In the genomic region with DNA sequence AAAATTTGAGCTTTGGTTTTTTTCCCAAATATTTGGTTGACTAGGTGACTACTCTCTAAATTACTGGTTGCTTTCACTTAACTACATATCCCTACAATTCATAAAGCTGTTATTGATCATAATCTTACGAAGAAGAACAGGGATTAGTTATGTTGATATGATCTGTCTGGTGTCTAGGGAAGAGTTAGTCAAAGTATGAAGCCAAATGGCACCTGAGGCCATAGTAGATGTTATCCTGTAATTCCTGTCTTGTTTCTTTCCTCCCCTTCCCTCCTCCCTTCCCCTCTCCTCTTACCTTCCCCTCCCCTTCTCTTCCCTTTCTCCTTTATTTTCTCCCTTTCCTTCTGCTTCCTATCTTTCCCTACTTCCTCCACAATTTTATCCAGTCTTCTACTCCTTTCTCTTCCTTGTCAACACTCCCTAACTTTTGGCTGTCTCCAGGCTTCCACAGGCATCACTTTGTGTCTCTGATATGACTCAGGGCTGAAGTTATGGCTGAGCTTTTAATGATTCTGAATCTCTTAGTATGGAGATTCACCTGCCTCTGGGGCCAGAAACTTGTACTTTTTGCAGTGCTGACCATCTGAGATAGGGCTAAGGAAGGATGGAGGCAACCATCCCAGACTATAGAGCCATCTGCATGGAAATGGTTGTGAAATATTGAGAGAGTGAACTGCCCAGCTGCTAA, we compare ENCODE assay signal across 2 cellular contexts.
TF ChIP-seq lines count a peak whose summit lies in the region.

No MANE protein-coding gene starts in this region.

TF ChIP-seq in HEK293, 187 proteins besides CTCF, POLR2A, EP300 and RAD21:
- TF ChIP-seq, protein P1, sequence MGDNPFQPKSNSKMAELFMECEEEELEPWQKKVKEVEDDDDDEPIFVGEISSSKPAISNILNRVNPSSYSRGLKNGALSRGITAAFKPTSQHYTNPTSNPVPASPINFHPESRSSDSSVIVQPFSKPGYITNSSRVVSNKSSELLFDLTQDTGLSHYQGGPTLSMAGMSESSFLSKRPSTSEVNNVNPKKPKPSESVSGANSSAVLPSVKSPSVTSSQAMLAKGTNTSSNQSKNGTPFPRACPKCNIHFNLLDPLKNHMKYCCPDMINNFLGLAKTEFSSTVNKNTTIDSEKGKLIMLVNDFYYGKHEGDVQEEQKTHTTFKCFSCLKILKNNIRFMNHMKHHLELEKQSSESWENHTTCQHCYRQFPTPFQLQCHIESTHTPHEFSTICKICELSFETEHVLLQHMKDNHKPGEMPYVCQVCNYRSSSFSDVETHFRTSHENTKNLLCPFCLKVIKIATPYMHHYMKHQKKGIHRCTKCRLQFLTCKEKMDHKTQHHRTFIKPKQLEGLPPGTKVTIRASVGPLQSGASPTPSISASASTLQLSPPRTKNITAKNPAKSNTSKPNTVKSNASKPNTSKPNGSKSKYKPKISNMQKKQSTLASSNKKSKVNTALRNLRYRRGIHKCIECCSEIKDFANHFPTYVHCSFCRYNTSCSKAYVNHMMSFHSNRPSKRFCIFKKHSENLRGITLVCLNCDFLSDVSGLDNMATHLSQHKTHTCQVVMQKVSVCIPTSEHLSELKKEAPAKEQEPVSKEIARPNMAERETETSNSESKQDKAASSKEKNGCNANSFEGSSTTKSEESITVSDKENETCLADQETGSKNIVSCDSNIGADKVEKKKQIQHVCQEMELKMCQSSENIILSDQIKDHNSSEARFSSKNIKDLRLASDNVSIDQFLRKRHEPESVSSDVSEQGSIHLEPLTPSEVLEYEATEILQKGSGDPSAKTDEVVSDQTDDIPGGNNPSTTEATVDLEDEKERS (tag by site-specific recombination; IDR thresholded peaks at IDR 0.05), result no peak
- TF ChIP-seq ZNF423 (tag by site-specific recombination; IDR thresholded peaks at IDR 0.05) (no peak), ZNF114 (tag by site-specific recombination; IDR thresholded peaks at IDR 0.05) (no peak), ZNF239 (tag by site-specific recombination; IDR thresholded peaks at IDR 0.05) (no peak), PRDM1 (tag by site-specific recombination; IDR thresholded peaks at IDR 0.05) (peak; percentile 50), ZSCAN23 (tag by site-specific recombination; IDR thresholded peaks at IDR 0.05) (no peak)

TF ChIP-seq in K562, 482 proteins besides CTCF, POLR2A, EP300 and RAD21:
- TF ChIP-seq MEIS2 (IDR thresholded peaks at IDR 0.05; ENCODE audit: partially characterized antibody) (no peak), ARID3B (CRISPR knock-in tag; IDR thresholded peaks at IDR 0.05; ENCODE audit: borderline replicate concordance) (no peak), ZNF766 (CRISPR knock-in tag; conservative IDR thresholded peaks at IDR 0.05) (no peak), KDM1A (IDR thresholded peaks at IDR 0.05) (no peak), SAFB (IDR thresholded peaks at IDR 0.05; ENCODE audit: borderline replicate concordance, low read depth, low read length) (no peak), ZNF717 (CRISPR knock-in tag; IDR thresholded peaks at IDR 0.05) (no peak)
- TF ChIP-seq, protein P2, sequence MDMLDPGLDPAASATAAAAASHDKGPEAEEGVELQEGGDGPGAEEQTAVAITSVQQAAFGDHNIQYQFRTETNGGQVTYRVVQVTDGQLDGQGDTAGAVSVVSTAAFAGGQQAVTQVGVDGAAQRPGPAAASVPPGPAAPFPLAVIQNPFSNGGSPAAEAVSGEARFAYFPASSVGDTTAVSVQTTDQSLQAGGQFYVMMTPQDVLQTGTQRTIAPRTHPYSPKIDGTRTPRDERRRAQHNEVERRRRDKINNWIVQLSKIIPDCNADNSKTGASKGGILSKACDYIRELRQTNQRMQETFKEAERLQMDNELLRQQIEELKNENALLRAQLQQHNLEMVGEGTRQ (CRISPR knock-in tag; IDR thresholded peaks at IDR 0.05), result no peak
- TF ChIP-seq, protein P3, sequence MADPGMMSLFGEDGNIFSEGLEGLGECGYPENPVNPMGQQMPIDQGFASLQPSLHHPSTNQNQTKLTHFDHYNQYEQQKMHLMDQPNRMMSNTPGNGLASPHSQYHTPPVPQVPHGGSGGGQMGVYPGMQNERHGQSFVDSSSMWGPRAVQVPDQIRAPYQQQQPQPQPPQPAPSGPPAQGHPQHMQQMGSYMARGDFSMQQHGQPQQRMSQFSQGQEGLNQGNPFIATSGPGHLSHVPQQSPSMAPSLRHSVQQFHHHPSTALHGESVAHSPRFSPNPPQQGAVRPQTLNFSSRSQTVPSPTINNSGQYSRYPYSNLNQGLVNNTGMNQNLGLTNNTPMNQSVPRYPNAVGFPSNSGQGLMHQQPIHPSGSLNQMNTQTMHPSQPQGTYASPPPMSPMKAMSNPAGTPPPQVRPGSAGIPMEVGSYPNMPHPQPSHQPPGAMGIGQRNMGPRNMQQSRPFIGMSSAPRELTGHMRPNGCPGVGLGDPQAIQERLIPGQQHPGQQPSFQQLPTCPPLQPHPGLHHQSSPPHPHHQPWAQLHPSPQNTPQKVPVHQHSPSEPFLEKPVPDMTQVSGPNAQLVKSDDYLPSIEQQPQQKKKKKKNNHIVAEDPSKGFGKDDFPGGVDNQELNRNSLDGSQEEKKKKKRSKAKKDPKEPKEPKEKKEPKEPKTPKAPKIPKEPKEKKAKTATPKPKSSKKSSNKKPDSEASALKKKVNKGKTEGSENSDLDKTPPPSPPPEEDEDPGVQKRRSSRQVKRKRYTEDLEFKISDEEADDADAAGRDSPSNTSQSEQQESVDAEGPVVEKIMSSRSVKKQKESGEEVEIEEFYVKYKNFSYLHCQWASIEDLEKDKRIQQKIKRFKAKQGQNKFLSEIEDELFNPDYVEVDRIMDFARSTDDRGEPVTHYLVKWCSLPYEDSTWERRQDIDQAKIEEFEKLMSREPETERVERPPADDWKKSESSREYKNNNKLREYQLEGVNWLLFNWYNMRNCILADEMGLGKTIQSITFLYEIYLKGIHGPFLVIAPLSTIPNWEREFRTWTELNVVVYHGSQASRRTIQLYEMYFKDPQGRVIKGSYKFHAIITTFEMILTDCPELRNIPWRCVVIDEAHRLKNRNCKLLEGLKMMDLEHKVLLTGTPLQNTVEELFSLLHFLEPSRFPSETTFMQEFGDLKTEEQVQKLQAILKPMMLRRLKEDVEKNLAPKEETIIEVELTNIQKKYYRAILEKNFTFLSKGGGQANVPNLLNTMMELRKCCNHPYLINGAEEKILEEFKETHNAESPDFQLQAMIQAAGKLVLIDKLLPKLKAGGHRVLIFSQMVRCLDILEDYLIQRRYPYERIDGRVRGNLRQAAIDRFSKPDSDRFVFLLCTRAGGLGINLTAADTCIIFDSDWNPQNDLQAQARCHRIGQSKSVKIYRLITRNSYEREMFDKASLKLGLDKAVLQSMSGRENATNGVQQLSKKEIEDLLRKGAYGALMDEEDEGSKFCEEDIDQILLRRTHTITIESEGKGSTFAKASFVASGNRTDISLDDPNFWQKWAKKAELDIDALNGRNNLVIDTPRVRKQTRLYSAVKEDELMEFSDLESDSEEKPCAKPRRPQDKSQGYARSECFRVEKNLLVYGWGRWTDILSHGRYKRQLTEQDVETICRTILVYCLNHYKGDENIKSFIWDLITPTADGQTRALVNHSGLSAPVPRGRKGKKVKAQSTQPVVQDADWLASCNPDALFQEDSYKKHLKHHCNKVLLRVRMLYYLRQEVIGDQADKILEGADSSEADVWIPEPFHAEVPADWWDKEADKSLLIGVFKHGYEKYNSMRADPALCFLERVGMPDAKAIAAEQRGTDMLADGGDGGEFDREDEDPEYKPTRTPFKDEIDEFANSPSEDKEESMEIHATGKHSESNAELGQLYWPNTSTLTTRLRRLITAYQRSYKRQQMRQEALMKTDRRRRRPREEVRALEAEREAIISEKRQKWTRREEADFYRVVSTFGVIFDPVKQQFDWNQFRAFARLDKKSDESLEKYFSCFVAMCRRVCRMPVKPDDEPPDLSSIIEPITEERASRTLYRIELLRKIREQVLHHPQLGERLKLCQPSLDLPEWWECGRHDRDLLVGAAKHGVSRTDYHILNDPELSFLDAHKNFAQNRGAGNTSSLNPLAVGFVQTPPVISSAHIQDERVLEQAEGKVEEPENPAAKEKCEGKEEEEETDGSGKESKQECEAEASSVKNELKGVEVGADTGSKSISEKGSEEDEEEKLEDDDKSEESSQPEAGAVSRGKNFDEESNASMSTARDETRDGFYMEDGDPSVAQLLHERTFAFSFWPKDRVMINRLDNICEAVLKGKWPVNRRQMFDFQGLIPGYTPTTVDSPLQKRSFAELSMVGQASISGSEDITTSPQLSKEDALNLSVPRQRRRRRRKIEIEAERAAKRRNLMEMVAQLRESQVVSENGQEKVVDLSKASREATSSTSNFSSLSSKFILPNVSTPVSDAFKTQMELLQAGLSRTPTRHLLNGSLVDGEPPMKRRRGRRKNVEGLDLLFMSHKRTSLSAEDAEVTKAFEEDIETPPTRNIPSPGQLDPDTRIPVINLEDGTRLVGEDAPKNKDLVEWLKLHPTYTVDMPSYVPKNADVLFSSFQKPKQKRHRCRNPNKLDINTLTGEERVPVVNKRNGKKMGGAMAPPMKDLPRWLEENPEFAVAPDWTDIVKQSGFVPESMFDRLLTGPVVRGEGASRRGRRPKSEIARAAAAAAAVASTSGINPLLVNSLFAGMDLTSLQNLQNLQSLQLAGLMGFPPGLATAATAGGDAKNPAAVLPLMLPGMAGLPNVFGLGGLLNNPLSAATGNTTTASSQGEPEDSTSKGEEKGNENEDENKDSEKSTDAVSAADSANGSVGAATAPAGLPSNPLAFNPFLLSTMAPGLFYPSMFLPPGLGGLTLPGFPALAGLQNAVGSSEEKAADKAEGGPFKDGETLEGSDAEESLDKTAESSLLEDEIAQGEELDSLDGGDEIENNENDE (IDR thresholded peaks at IDR 0.05; ENCODE audit: low read depth, low read length), result no peak
